ENCODE assay signal across 20 cellular contexts in the genomic region with DNA sequence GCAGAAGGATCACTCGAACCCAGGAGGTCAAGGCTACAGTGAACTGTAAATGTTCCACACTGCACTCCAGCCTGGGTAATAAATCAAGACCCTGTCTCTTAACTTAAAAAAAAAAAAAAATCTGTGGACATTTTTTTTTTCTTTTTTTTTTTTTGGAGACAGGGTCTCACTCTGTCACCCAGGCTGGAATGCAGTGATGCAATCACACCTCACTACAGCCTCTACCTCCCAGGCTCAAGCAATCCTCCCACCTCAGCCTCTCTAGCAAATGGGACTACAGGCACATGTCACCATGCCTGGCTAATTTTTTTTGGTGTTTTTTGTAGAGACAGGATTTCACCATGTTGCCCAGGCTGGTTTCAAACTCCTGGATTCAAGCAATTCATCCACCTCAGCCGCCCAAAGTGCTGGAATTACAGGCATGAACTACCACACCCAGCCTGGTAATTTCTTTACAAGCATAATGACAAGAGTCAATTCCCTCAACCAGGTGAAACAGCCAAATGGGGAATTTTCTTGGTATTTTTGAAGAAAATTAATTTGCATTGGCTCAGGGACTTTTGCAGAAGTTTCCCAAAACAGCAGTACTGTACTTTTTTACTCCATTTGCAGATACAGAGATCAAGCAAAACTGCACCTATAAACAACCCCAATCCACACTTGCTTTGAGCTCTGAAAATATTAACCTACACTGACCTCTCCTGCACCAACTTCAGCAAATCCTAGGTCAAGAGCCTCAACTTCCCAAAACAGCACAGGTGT. TPM values are rescaled to one million over a fixed set of nuclear protein-coding genes. Genes with fewer than 3 reads are reported as not detected.
A peak's percentile ranks its signal among the peaks of the same experiment; 100 is the strongest.
DNase-seq lines count a peak whose midpoint lies in the region; ATAC-seq, FAIRE-seq and TF ChIP-seq lines count a peak whose summit lies in the region.
"Had no signal": no experiment of that assay in that cellular context is flagged by ENCODE, and none has a peak within 500 bp of the region (broad histone marks: within the 10 kb centered on the region; RNA-seq: fewer than 3 reads in every experiment).

No MANE protein-coding gene starts in this region.

- peak overlapping the region; percentile 27 for H3K27ac Mint-ChIP-seq in activated T-cell treated with anti-CD3 and anti-CD28 coated beads, Interleukin-2, amount 50 U/mL, for 24 hours
- peak overlapping the region; percentile 54 for H3K27ac Mint-ChIP-seq in nephron progenitor cell
- peak overlapping the region in 1 of 2 donors; percentile 49 for H3K27ac Mint-ChIP-seq in effector memory CD8-positive, alpha-beta T cell

- peak overlapping the region; percentile 91 for H3K27ac ChIP-seq in SU-DHL-6 (ENCODE audit: low read depth, low read length)
- H3K27ac ChIP-seq: prostate gland had no signal

- peaks cover 41% of the 10 kb centered on the region for H3K4me1 Mint-ChIP-seq in activated T-cell treated with anti-CD3 and anti-CD28 coated beads, Interleukin-2, amount 50 U/mL, for 24 hours (ENCODE audit: low read depth)
- peaks cover 29% of the 10 kb centered on the region for H3K4me1 Mint-ChIP-seq in nephron progenitor cell
- H3K4me1 Mint-ChIP-seq in effector memory CD8-positive, alpha-beta T cell (ENCODE audit: low read depth in 2 of 2) = peaks cover 20 to 27% of the 10 kb centered on the region in 2 donors

- peak overlapping the region; percentile 78 for H3K4me2 ChIP-seq in SU-DHL-6 (ENCODE audit: low read depth, low read length, poor library complexity, severe bottlenecking)

- TF ChIP-seq POLR2A in GM12892 (IDR thresholded peaks at IDR 0.05; ENCODE audit: low read depth, low read length) = no peak

- H3K9me3 ChIP-seq in SU-DHL-6 (ENCODE audit: insufficient read depth, low read length) = no peaks in the 10 kb centered on the region
- H3K9me3 ChIP-seq: HAP-1, prostate gland, spleen had no signal

- peaks cover 47% of the 10 kb centered on the region for H3F3A ChIP-seq in SU-DHL-6 (ENCODE audit: insufficient read depth)

- H3K4me3 ChIP-seq in SU-DHL-6 (ENCODE audit: insufficient read depth, low read length, poor library complexity, severe bottlenecking) = peak overlapping the region; percentile 38
- H3K4me3 ChIP-seq: HAP-1, prostate gland, spleen had no signal

- TF ChIP-seq CTCF in SU-DHL-6 (IDR thresholded peaks at IDR 0.05; ENCODE audit: insufficient read depth, low read length, poor library complexity, severe bottlenecking) (no peak), nephron progenitor cell (IDR thresholded peaks at IDR 0.05) (no peak)

- no peak for DNase-seq in activated T-cell treated with anti-CD3 and anti-CD28 coated beads, Interleukin-2, amount 50 U/mL, for 24 hours
- DNase-seq in activated T-cell treated with anti-CD3 and anti-CD28 coated beads, Interleukin-2, amount 50 U/mL, for 48 hours = no peak
- DNase-seq in GM12892 (ENCODE audit: insufficient read length) = no peak
- DNase-seq in nephron progenitor cell = no peak
- DNase-seq in effector memory CD8-positive, alpha-beta T cell = no peak
- no peak for DNase-seq in globus pallidus (ENCODE audit: low spot score)
- DNase-seq: activated T-cell treated with anti-CD3 and anti-CD28 coated beads, Interleukin-2, amount 50 U/mL, for 4 hours; amniotic stem cell; DMS79; hippocampal formation; naive thymus-derived CD8-positive, alpha-beta T cell; NCI-H187; NCI-H446; SIG-M5; spleen had no signal

- H2AFZ ChIP-seq in SU-DHL-6 (ENCODE audit: low read depth, low read length, severe bottlenecking) = no peak overlapping the region

- H3K9ac ChIP-seq in SU-DHL-6 (ENCODE audit: low read length) = peak overlapping the region; percentile 50

- ATAC-seq in HG02885 (IDR thresholded peaks at IDR 0.05; ENCODE audit: poor library complexity, unreplicated experiment) = no peak
- no peak for ATAC-seq in effector memory CD8-positive, alpha-beta T cell (replicated peaks)
- ATAC-seq: left lobe of liver; naive thymus-derived CD8-positive, alpha-beta T cell had no signal

- FAIRE-seq in GM12892 (lab: Jason Lieb, UNC) = peak; percentile 62

- H3K36me3 Mint-ChIP-seq in activated T-cell treated with anti-CD3 and anti-CD28 coated beads, Interleukin-2, amount 50 U/mL, for 24 hours (ENCODE audit: low read depth) = peaks cover 17% of the 10 kb centered on the region
- peaks cover 25% of the 10 kb centered on the region for H3K36me3 Mint-ChIP-seq in nephron progenitor cell (ENCODE audit: low read depth)
- peaks cover 8% of the 10 kb centered on the region for H3K36me3 Mint-ChIP-seq in effector memory CD8-positive, alpha-beta T cell (ENCODE audit: insufficient read depth)

- no peaks in the 10 kb centered on the region for H3K9me3 Mint-ChIP-seq in activated T-cell treated with anti-CD3 and anti-CD28 coated beads, Interleukin-2, amount 50 U/mL, for 24 hours
- H3K9me3 Mint-ChIP-seq in nephron progenitor cell = no peaks in the 10 kb centered on the region
- H3K9me3 Mint-ChIP-seq in effector memory CD8-positive, alpha-beta T cell = no peaks in the 10 kb centered on the region
- H3K9me3 Mint-ChIP-seq: activated T-cell treated with anti-CD3 and anti-CD28 coated beads, Interleukin-2, amount 50 U/mL, for 4 hours; naive thymus-derived CD8-positive, alpha-beta T cell had no signal

- H3K27me3 Mint-ChIP-seq in activated T-cell treated with anti-CD3 and anti-CD28 coated beads, Interleukin-2, amount 50 U/mL, for 24 hours = no peaks in the 10 kb centered on the region
- peaks cover 3% of the 10 kb centered on the region for H3K27me3 Mint-ChIP-seq in nephron progenitor cell (ENCODE audit: low read depth, poor library complexity)
- H3K27me3 Mint-ChIP-seq in effector memory CD8-positive, alpha-beta T cell = no peaks in the 10 kb centered on the region
- H3K27me3 Mint-ChIP-seq: naive thymus-derived CD8-positive, alpha-beta T cell had no signal

- H3K79me2 ChIP-seq in SU-DHL-6 (ENCODE audit: insufficient read depth, low read length) = peaks cover 91% of the 10 kb centered on the region

- H4K20me1 ChIP-seq in SU-DHL-6 (ENCODE audit: low read depth, low read length) = no peaks in the 10 kb centered on the region

- no peak overlapping the region for H3K4me3 Mint-ChIP-seq in activated T-cell treated with anti-CD3 and anti-CD28 coated beads, Interleukin-2, amount 50 U/mL, for 24 hours
- no peak overlapping the region for H3K4me3 Mint-ChIP-seq in nephron progenitor cell
- no peak overlapping the region for H3K4me3 Mint-ChIP-seq in effector memory CD8-positive, alpha-beta T cell
- H3K4me3 Mint-ChIP-seq: activated T-cell treated with anti-CD3 and anti-CD28 coated beads, Interleukin-2, amount 50 U/mL, for 4 hours had no signal

- H3K9me2 ChIP-seq in SU-DHL-6 (replicated peaks; ENCODE audit: insufficient read depth, low read length) = no peaks in the 10 kb centered on the region

- H3K27me3 ChIP-seq in SU-DHL-6 (ENCODE audit: low read length) = no peaks in the 10 kb centered on the region
- H3K27me3 ChIP-seq: spleen had no signal

- H3K36me3 ChIP-seq in SU-DHL-6 (ENCODE audit: low read length) = 0 out of 2 replicates have a peak, but pooled peaks cover 2% of the 10 kb centered on the region
- H3K36me3 ChIP-seq: HAP-1, prostate gland had no signal

RNA-seq across cellular contexts. Expression of gene MRTFA, which starts 44.0 kb away (rescaled TPM):
- 15.1 TPM for polyA plus RNA-seq in GM12892 (2012; ENCODE audit: missing spikeins)
